In genomic region chr7:45000096-45001032, GRCh38 we compare ENCODE assay signal across 8 cellular contexts. TPM values are rescaled to one million over a fixed set of nuclear protein-coding genes. Genes with fewer than 3 reads are reported as not detected.
DNase-seq lines count a peak whose midpoint lies in the region; ATAC-seq and TF ChIP-seq lines count a peak whose summit lies in the region.

Gene CCM2 (plus strand): TSS chr7:45000201. CDS start chr7:45000334, 133 bp downstream.

- POLR2A ChIA-PET in PC-9 (lab: Charles Lee; ENCODE audit: unreplicated experiment) = interaction anchor here (0.5 to 1.3 kb wide), 10 partner anchors 15 to 1783 kb away, joined by 3 to 32 read pairs (median 8); partner anchors contain the start of gene TBRG4

- peaks cover 12 to 14% of the 10 kb centered on the region in 2 experiments for H3K4me1 Mint-ChIP-seq in H9

- no peaks in the 10 kb centered on the region for H3K9me3 ChIP-seq in H9 (ENCODE audit: control insufficient read depth, low read depth, low read length)
- H3K9me3 ChIP-seq in PC-9 (ENCODE audit: insufficient read depth, low read depth) = no peaks in the 10 kb centered on the region
- no peaks in the 10 kb centered on the region for H3K9me3 ChIP-seq in stomach

- TF ChIP-seq EP300 in stomach (IDR thresholded peaks at IDR 0.05) = no peak

- H3K79me1 ChIP-seq in H9 (ENCODE audit: insufficient read depth, low read depth, low read length, poor library complexity, severe bottlenecking) = no peaks in the 10 kb centered on the region

- no peak within 1 kb of the TSS for H3K23ac ChIP-seq in H9 (ENCODE audit: insufficient read length, low read depth, low read length)

- H3K27me3 ChIP-seq in H9 (ENCODE audit: insufficient read depth, low read length) = no peaks in the 10 kb centered on the region
- H3K27me3 ChIP-seq in PC-9 (ENCODE audit: insufficient read depth, low read depth) = no peaks in the 10 kb centered on the region
- H3K27me3 ChIP-seq in stomach = no peaks in the 10 kb centered on the region

- H3K4me1 ChIP-seq in H9 (ENCODE audit: insufficient read depth, low read length) (no peaks in the 10 kb centered on the region; the same call in 1 of the 2 replicates), PC-9 (replicated peaks; ENCODE audit: insufficient read depth) (peaks cover 36% of the 10 kb centered on the region), stomach (peaks cover 11 to 32% (median 25%) of the 10 kb centered on the region in 4 donors)

- H4K5ac ChIP-seq in H9 (ENCODE audit: insufficient read length, low read depth, low read length) = no peak within 1 kb of the TSS

- no peak within 1 kb of the TSS for H2BK120ac ChIP-seq in H9 (ENCODE audit: low read depth, low read length, poor library complexity, severe bottlenecking)

- H3K23me2 ChIP-seq in H9 (ENCODE audit: insufficient read length, low read depth, low read length, poor library complexity, severe bottlenecking) = peaks cover 4% of the 10 kb centered on the region

- peak within 1 kb of the TSS; percentile 99 to 100 (median 100) for H3K27ac Mint-ChIP-seq in H9

- no peak within 1 kb of the TSS for H2BK20ac ChIP-seq in H9 (ENCODE audit: low read depth, low read length, poor library complexity, severe bottlenecking)

- no peak within 1 kb of the TSS for H2BK12ac ChIP-seq in H9 (ENCODE audit: insufficient read length, low read depth, low read length)

- no peaks in the 10 kb centered on the region for H3K36me3 ChIP-seq in PC-9 (ENCODE audit: low read depth)
- H3K36me3 ChIP-seq in stomach = no peaks in the 10 kb centered on the region

- ATAC-seq in left colon (peak; percentile 18), GM19452 (IDR thresholded peaks at IDR 0.05; ENCODE audit: unreplicated experiment) (no peak)

- H3K4ac ChIP-seq in H9 (ENCODE audit: low read depth, low read length) = no peak within 1 kb of the TSS

- peak within 1 kb of the TSS; percentile 98 for H3K4me2 ChIP-seq in H9 (ENCODE audit: insufficient read depth, insufficient read length, low read length)
- peak within 1 kb of the TSS; percentile 85 for H3K4me2 ChIP-seq in PC-9

- peak within 1 kb of the TSS; percentile 99 for H3K14ac ChIP-seq in H9 (ENCODE audit: insufficient read depth, low read length)

- DNase-seq in ELR (ENCODE audit: low read depth) = peak; percentile 75
- DNase-seq in H9 = no peak
- peak in 1 of 2 experiments; percentile 29 for DNase-seq in PC-9
- DNase-seq in choroid plexus epithelial cell (ENCODE audit: low read depth) = peak; percentile 31
- DNase-seq in left colon = peak; percentile 41 to 58
- DNase-seq in stomach = peak; percentile 43
- no peak for DNase-seq in NCI-H1694 (lab: John Stamatoyannopoulos, UW)

- no peak for TF ChIP-seq POLR2A in stomach (IDR thresholded peaks at IDR 0.05)

- H4K91ac ChIP-seq in H9 (ENCODE audit: insufficient read length, low read depth, low read length) = no peak within 1 kb of the TSS

- H3K4me3 ChIP-seq in PC-9 (peak within 1 kb of the TSS; percentile 98), choroid plexus epithelial cell (ENCODE audit: low read depth, low read length) (peak within 1 kb of the TSS; percentile 73), stomach (peak within 1 kb of the TSS; percentile 80 to 91 (median 86))

- no peak within 1 kb of the TSS for H3T11ph ChIP-seq in H9 (ENCODE audit: low read length)

- intact Hi-C loops in PC-9 (cut with micrococcal nuclease; ENCODE audit: unreplicated experiment) (loop anchor here (2.0 kb wide), 2 partner anchors 48 to 152 kb away; partner anchors contain the start of gene H2AZ2), left colon (cut with DNase I, micrococcal nuclease) (no loop called here), stomach (cut with DNase I; ENCODE audit: low total_unique reads) (no loop called here)

- H3K36me3 Mint-ChIP-seq in H9 (ENCODE audit: insufficient read depth in 1 of 3, low read depth in 3 of 3) = no peaks in the 10 kb centered on the region; a peak in 1 of 7 replicates

- H3K79me2 ChIP-seq in H9 (ENCODE audit: insufficient read depth, low read length) (peaks cover 7% of the 10 kb centered on the region; the same call in 1 of the 2 replicates), PC-9 (ENCODE audit: low read depth) (peaks cover 41% of the 10 kb centered on the region)

- no peak within 1 kb of the TSS; the same call in 1 of the 2 replicates for H2BK15ac ChIP-seq in H9 (ENCODE audit: low read depth, low read length)

- peak within 1 kb of the TSS; percentile 99 for H3K18ac ChIP-seq in H9 (ENCODE audit: insufficient read length, low read depth, low read length)

- no peak within 1 kb of the TSS for H2BK5ac ChIP-seq in H9 (ENCODE audit: insufficient read length, low read length)

- no peaks in the 10 kb centered on the region for H3K9me2 ChIP-seq in PC-9 (ENCODE audit: insufficient read depth)

- H3K27ac ChIP-seq in H9 (ENCODE audit: insufficient read length, low read depth, low read length) (peak within 1 kb of the TSS; percentile 88), PC-9 (peak within 1 kb of the TSS; percentile 66), stomach (peak within 1 kb of the TSS; percentile 80 to 97 (median 94))

- peak within 1 kb of the TSS; percentile 94 to 97 for H3K4me3 Mint-ChIP-seq in H9

- no CpG with 5 or more reads among the region's 77 CpGs for WGBS in H9 (ENCODE audit: extremely low coverage, insufficient read length, low lambda C conversion rate)
- WGBS in stomach, 5 donors = 0 to 1% (median 1%) methylated on average over 11 to 65 of the region's 77 CpGs

- H4K8ac ChIP-seq in H9 (replicated peaks; ENCODE audit: insufficient read length, low read depth, low read length) = no peak within 1 kb of the TSS

- no peaks in the 10 kb centered on the region for H3K9me3 Mint-ChIP-seq in H9

- H3K27me3 Mint-ChIP-seq in H9 (ENCODE audit: low read depth) = no peaks in the 10 kb centered on the region

- BruUV-seq in PC-9 (replicated peaks; lab: Mats Ljungman, UMichigan) = no TSS peak

- peaks cover 29% of the 10 kb centered on the region for H3F3A ChIP-seq in PC-9 (ENCODE audit: insufficient read depth, low read depth)

- H3K56ac ChIP-seq in H9 (ENCODE audit: insufficient read length, low read depth, low read length) = no peak within 1 kb of the TSS

- CTCF ChIA-PET in PC-9 (lab: Charles Lee) = interaction anchor here (0.6 to 2.4 kb wide), 7 partner anchors 14 to 925 kb away, joined by 3 to 13 read pairs (median 4); no protein-coding TSS in a partner anchor

- no peak within 1 kb of the TSS for H2AK5ac ChIP-seq in H9 (ENCODE audit: insufficient read length, low read length)

- H4K20me1 ChIP-seq in H9 (ENCODE audit: control insufficient read depth, insufficient read depth, insufficient read length) (no peaks in the 10 kb centered on the region), PC-9 (ENCODE audit: insufficient read depth) (no peaks in the 10 kb centered on the region; the same call in 1 of the 2 replicates)

- H2AFZ ChIP-seq in H9 (ENCODE audit: low read length) (peak within 1 kb of the TSS; percentile 99), PC-9 (peak within 1 kb of the TSS; percentile 99)

- H3K9ac ChIP-seq in H9 (ENCODE audit: extremely low read depth, insufficient read length, low read length) = peak within 1 kb of the TSS; percentile 95

- TF ChIP-seq CTCF in H9 (conservative IDR thresholded peaks at IDR 0.05) = no peak
- TF ChIP-seq CTCF in PC-9 (conservative IDR thresholded peaks at IDR 0.05) = no peak
- no peak for TF ChIP-seq CTCF in choroid plexus epithelial cell (conservative IDR thresholded peaks at IDR 0.05; ENCODE audit: low read depth, low read length)
- no peak for TF ChIP-seq CTCF in stomach (IDR thresholded peaks at IDR 0.05)

RNA-seq across cellular contexts. Expression of gene CCM2, which starts in this region (rescaled TPM):
- total RNA-seq in H9 (2021) (30.4 and 30.5 TPM in 2 replicates), PC-9 (2021) (48.1 and 54.2 TPM in 2 replicates), left colon (10 to 100 TPM; 33.7 to 39.1 TPM), stomach (10 to 100 TPM in 4 of 5 donors, 1 to 10 TPM in 1; 1.8 to 31.7 (median 17.2) TPM)
- polyA plus RNA-seq in stomach = 10 to 100 TPM; 33.1 to 39.0 (median 38.7) TPM

Comparison
In these comparisons a context has a peak if more than half of its experiments do, and no peak if none do; other contexts are left out.
1. DNase-seq: peak in ELR (single experiment), choroid plexus epithelial cell (single experiment), left colon (2 of 2) and stomach (single experiment); none in H9 (single experiment) and NCI-H1694 (single experiment).
2. Peak in every context shown above with its lines, with median percentiles within 50 percentile points of each other: H3K27ac ChIP-seq and H3K4me3 ChIP-seq.